ENCODE assay signal across 1 cellular context in the genomic region with DNA sequence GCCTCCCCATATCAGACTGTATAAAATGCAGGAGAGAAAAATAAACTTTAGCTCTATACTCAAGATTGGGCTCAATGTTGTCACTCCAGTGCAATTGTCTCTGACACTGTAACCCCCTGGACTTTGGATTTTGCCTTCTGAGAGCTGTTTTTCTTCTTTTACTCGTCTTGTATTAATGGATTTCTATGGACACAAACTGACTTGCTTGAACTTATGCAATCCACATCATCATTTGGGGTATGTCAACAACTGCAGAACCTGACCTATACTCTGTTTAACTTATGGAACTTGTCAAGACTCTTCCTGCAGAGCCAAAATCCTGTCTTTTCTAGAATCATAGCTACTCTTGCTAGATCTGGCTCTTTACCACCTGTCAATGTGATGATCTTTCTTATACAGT.
TF ChIP-seq lines count a peak whose summit lies in the region.

No MANE protein-coding gene starts in this region.

TF ChIP-seq in HepG2, 621 proteins besides CTCF, POLR2A, EP300 and RAD21 (continued from another document):
- TF ChIP-seq, protein P1, sequence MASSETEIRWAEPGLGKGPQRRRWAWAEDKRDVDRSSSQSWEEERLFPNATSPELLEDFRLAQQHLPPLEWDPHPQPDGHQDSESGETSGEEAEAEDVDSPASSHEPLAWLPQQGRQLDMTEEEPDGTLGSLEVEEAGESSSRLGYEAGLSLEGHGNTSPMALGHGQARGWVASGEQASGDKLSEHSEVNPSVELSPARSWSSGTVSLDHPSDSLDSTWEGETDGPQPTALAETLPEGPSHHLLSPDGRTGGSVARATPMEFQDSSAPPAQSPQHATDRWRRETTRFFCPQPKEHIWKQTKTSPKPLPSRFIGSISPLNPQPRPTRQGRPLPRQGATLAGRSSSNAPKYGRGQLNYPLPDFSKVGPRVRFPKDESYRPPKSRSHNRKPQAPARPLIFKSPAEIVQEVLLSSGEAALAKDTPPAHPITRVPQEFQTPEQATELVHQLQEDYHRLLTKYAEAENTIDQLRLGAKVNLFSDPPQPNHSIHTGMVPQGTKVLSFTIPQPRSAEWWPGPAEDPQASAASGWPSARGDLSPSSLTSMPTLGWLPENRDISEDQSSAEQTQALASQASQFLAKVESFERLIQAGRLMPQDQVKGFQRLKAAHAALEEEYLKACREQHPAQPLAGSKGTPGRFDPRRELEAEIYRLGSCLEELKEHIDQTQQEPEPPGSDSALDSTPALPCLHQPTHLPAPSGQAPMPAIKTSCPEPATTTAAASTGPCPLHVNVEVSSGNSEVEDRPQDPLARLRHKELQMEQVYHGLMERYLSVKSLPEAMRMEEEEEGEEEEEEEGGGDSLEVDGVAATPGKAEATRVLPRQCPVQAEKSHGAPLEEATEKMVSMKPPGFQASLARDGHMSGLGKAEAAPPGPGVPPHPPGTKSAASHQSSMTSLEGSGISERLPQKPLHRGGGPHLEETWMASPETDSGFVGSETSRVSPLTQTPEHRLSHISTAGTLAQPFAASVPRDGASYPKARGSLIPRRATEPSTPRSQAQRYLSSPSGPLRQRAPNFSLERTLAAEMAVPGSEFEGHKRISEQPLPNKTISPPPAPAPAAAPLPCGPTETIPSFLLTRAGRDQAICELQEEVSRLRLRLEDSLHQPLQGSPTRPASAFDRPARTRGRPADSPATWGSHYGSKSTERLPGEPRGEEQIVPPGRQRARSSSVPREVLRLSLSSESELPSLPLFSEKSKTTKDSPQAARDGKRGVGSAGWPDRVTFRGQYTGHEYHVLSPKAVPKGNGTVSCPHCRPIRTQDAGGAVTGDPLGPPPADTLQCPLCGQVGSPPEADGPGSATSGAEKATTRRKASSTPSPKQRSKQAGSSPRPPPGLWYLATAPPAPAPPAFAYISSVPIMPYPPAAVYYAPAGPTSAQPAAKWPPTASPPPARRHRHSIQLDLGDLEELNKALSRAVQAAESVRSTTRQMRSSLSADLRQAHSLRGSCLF (CRISPR knock-in tag; IDR thresholded peaks at IDR 0.05; ENCODE audit: borderline replicate concordance), result no peak
- TF ChIP-seq ZNF12 (CRISPR knock-in tag; IDR thresholded peaks at IDR 0.05) (peak; percentile 99), DRAP1 (CRISPR knock-in tag; IDR thresholded peaks at IDR 0.05) (no peak), PAF1 (CRISPR knock-in tag; IDR thresholded peaks at IDR 0.05) (no peak), DPF2 (CRISPR knock-in tag; IDR thresholded peaks at IDR 0.05; ENCODE audit: borderline replicate concordance, low read depth) (no peak), ZNF891 (CRISPR knock-in tag; IDR thresholded peaks at IDR 0.05) (no peak), ZNF235 (CRISPR knock-in tag; IDR thresholded peaks at IDR 0.05; ENCODE audit: borderline replicate concordance) (no peak), YEATS2 (CRISPR knock-in tag; IDR thresholded peaks at IDR 0.05; ENCODE audit: borderline replicate concordance) (no peak), MXD4 (CRISPR knock-in tag; IDR thresholded peaks at IDR 0.05) (no peak), MAFK (conservative IDR thresholded peaks at IDR 0.05 in 1 of 2, IDR thresholded peaks at IDR 0.05 in 1 of 2; ENCODE audit: low read length in 2 of 2) (no peak), JUNB (CRISPR knock-in tag; IDR thresholded peaks at IDR 0.05; ENCODE audit: borderline replicate concordance) (no peak), ARID4A (CRISPR knock-in tag; IDR thresholded peaks at IDR 0.05; ENCODE audit: borderline replicate concordance) (no peak), GATAD1 (CRISPR knock-in tag; IDR thresholded peaks at IDR 0.05) (no peak), ARNTL (CRISPR knock-in tag; IDR thresholded peaks at IDR 0.05) (no peak), ZNF317 (CRISPR knock-in tag; IDR thresholded peaks at IDR 0.05) (0 out of 2 replicates have a peak, but pooled peaks have one; percentile 32), FOXM1 (CRISPR knock-in tag; IDR thresholded peaks at IDR 0.05) (no peak), IRX3 (CRISPR knock-in tag; IDR thresholded peaks at IDR 0.05; ENCODE audit: borderline replicate concordance, low read depth) (no peak), ZMYM4 (CRISPR knock-in tag; IDR thresholded peaks at IDR 0.05) (no peak), ZFP36 (IDR thresholded peaks at IDR 0.05; ENCODE audit: borderline replicate concordance, low read depth, low read length, partially characterized antibody) (no peak), STAT5B (CRISPR knock-in tag; IDR thresholded peaks at IDR 0.05) (no peak), ZFY (CRISPR knock-in tag; IDR thresholded peaks at IDR 0.05) (no peak), ZSCAN20 (CRISPR knock-in tag; IDR thresholded peaks at IDR 0.05; ENCODE audit: borderline replicate concordance) (no peak), SNAPC2 (CRISPR knock-in tag; IDR thresholded peaks at IDR 0.05) (no peak), HNF4G (IDR thresholded peaks at IDR 0.05; ENCODE audit: borderline replicate concordance, low read depth, low read length) (peak; percentile 16; the same call in 1 of the 2 replicates), HNF4G (CRISPR knock-in tag; IDR thresholded peaks at IDR 0.05; ENCODE audit: borderline replicate concordance, low read depth) (no peak), ZNF709 (CRISPR knock-in tag; IDR thresholded peaks at IDR 0.05) (no peak), ESRRA (CRISPR knock-in tag; IDR thresholded peaks at IDR 0.05; ENCODE audit: low read depth) (no peak)
- TF ChIP-seq, protein P2, sequence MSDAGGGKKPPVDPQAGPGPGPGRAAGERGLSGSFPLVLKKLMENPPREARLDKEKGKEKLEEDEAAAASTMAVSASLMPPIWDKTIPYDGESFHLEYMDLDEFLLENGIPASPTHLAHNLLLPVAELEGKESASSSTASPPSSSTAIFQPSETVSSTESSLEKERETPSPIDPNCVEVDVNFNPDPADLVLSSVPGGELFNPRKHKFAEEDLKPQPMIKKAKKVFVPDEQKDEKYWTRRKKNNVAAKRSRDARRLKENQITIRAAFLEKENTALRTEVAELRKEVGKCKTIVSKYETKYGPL (CRISPR knock-in tag; IDR thresholded peaks at IDR 0.05), result 0 out of 2 replicates have a peak, but pooled peaks have one; percentile 28
- TF ChIP-seq, protein P3, sequence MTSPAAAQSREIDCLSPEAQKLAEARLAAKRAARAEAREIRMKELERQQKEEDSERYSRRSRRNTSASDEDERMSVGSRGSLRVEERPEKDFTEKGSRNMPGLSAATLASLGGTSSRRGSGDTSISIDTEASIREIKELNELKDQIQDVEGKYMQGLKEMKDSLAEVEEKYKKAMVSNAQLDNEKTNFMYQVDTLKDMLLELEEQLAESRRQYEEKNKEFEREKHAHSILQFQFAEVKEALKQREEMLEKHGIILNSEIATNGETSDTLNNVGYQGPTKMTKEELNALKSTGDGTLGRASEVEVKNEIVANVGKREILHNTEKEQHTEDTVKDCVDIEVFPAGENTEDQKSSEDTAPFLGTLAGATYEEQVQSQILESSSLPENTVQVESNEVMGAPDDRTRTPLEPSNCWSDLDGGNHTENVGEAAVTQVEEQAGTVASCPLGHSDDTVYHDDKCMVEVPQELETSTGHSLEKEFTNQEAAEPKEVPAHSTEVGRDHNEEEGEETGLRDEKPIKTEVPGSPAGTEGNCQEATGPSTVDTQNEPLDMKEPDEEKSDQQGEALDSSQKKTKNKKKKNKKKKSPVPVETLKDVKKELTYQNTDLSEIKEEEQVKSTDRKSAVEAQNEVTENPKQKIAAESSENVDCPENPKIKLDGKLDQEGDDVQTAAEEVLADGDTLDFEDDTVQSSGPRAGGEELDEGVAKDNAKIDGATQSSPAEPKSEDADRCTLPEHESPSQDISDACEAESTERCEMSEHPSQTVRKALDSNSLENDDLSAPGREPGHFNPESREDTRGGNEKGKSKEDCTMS (CRISPR knock-in tag; conservative IDR thresholded peaks at IDR 0.05), result no peak
- TF ChIP-seq, protein P4, sequence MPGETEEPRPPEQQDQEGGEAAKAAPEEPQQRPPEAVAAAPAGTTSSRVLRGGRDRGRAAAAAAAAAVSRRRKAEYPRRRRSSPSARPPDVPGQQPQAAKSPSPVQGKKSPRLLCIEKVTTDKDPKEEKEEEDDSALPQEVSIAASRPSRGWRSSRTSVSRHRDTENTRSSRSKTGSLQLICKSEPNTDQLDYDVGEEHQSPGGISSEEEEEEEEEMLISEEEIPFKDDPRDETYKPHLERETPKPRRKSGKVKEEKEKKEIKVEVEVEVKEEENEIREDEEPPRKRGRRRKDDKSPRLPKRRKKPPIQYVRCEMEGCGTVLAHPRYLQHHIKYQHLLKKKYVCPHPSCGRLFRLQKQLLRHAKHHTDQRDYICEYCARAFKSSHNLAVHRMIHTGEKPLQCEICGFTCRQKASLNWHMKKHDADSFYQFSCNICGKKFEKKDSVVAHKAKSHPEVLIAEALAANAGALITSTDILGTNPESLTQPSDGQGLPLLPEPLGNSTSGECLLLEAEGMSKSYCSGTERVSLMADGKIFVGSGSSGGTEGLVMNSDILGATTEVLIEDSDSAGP (CRISPR knock-in tag; IDR thresholded peaks at IDR 0.05; ENCODE audit: borderline replicate concordance), result no peak
- TF ChIP-seq, protein P5, sequence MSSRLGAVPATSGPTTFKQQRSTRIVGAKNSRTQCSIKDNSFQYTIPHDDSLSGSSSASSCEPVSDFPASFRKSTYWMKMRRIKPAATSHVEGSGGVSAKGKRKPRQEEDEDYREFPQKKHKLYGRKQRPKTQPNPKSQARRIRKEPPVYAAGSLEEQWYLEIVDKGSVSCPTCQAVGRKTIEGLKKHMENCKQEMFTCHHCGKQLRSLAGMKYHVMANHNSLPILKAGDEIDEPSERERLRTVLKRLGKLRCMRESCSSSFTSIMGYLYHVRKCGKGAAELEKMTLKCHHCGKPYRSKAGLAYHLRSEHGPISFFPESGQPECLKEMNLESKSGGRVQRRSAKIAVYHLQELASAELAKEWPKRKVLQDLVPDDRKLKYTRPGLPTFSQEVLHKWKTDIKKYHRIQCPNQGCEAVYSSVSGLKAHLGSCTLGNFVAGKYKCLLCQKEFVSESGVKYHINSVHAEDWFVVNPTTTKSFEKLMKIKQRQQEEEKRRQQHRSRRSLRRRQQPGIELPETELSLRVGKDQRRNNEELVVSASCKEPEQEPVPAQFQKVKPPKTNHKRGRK (CRISPR knock-in tag; IDR thresholded peaks at IDR 0.05), result no peak
